8 cellular contexts compared by ENCODE assay signal in the genomic region with DNA sequence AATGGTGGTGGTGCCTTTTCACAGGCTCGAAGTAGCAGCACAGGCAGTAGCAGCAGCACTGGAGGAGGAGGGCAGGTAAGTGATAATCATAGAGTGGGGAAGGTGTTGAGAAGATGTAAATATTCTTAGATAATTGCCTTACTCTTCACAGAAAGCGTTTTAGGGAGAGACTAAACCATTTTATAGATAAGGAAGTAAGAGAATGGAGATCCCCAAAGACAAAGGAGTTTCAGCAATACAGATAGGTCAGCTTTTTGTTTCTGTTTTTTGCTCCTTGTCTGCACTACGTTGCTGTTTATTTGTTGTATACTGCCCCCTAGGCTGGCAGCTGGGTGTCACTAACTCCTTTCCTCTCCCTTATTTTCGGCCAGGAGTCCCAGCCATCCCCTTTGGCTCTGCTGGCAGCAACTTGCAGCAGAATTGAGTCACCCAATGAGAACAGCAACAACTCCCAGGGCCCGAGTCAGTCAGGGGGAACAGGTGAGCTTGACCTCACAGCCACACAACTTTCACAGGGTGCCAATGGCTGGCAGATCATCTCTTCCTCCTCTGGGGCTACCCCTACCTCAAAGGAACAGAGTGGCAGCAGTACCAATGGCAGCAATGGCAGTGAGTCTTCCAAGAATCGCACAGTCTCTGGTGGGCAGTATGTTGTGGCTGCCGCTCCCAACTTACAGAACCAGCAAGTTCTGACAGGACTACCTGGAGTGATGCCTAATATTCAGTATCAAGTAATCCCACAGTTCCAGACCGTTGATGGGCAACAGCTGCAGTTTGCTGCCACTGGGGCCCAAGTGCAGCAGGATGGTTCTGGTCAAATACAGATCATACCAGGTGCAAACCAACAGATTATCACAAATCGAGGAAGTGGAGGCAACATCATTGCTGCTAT. TPM values are rescaled to one million over a fixed set of nuclear protein-coding genes. Genes with fewer than 3 reads are reported as not detected.
DNase-seq lines count a peak whose midpoint lies in the region; ATAC-seq and TF ChIP-seq lines count a peak whose summit lies in the region.

No MANE protein-coding gene starts in this region.

- H3K27ac ChIP-seq in OCI-LY3 (ENCODE audit: low read length) (peak overlapping the region; percentile 35), adrenal gland (peak overlapping the region; percentile 82 to 99 (median 97)), left ventricle myocardium inferior (replicated peaks) (peak overlapping the region; percentile 99), rectal smooth muscle tissue (ENCODE audit: low read depth, low read length) (peak overlapping the region; percentile 99)

- peak in 1 of 2 donors; percentile 5 for TF ChIP-seq POLR2A in adrenal gland (IDR thresholded peaks at IDR 0.05)

- H3K27me3 ChIP-seq in OCI-LY3 (ENCODE audit: low read depth, low read length) (no peaks in the 10 kb centered on the region), adrenal gland (no peaks in the 10 kb centered on the region), left ventricle myocardium inferior (ENCODE audit: low read depth) (no peaks in the 10 kb centered on the region), rectal smooth muscle tissue (ENCODE audit: control insufficient read depth, insufficient read depth, low read length) (no peaks in the 10 kb centered on the region)

- WGBS in adrenal gland, 4 donors = 28 to 38% (median 34%) methylated on average over 6 to 9 of the region's 9 CpGs

- DNase-seq in activated gamma-delta T cell treated with Interleukin-2 at 50 U/mL for 16 hours = peak; percentile 32
- DNase-seq in activated gamma-delta T cell (lab: John Stamatoyannopoulos, UW) = no peak
- peak; percentile 75 to 92 (median 88) for DNase-seq in adrenal gland
- peak; percentile 34 for DNase-seq in left ventricle myocardium inferior

- H3K79me2 ChIP-seq in OCI-LY3 (ENCODE audit: low read length) = peaks cover 57% of the 10 kb centered on the region

- H4K20me1 ChIP-seq in OCI-LY3 (ENCODE audit: insufficient read depth, low read length) = peaks cover 11% of the 10 kb centered on the region

- H3K4me1 ChIP-seq in OCI-LY3 (ENCODE audit: low read length) (peaks cover 20% of the 10 kb centered on the region), adrenal gland (replicated peaks in 1 of 2) (peaks cover 56 to 70% of the 10 kb centered on the region in 2 donors), left ventricle myocardium inferior (peaks cover 69% of the 10 kb centered on the region), rectal smooth muscle tissue (ENCODE audit: control insufficient read depth, insufficient read depth, low read length) (peaks cover 38% of the 10 kb centered on the region)

- ATAC-seq in GM18873 (IDR thresholded peaks at IDR 0.05; ENCODE audit: low FRiP score, unreplicated experiment) (no peak), HG03280 (IDR thresholded peaks at IDR 0.05; ENCODE audit: unreplicated experiment) (no peak)

- no peak overlapping the region for H2AFZ ChIP-seq in OCI-LY3 (ENCODE audit: low read depth, low read length)

- peak overlapping the region; percentile 82 for H3K4me2 ChIP-seq in OCI-LY3 (ENCODE audit: low read length)

- peak overlapping the region; percentile 82 for H3K4me3 ChIP-seq in OCI-LY3 (ENCODE audit: low read length)
- peak overlapping the region in 2 of 4 donors; percentile 24 to 71 for H3K4me3 ChIP-seq in adrenal gland
- peak overlapping the region; percentile 73 for H3K4me3 ChIP-seq in left ventricle myocardium inferior
- peak overlapping the region; percentile 66 for H3K4me3 ChIP-seq in rectal smooth muscle tissue (ENCODE audit: low read length)

- H3K9me3 ChIP-seq in OCI-LY3 (ENCODE audit: insufficient read depth, low read length) (no peaks in the 10 kb centered on the region), adrenal gland (replicated peaks in 1 of 3) (no peaks in the 10 kb centered on the region), left ventricle myocardium inferior (replicated peaks) (no peaks in the 10 kb centered on the region)

- intact Hi-C loops in adrenal gland (cut with DNase I) = no loop called here
- intact Hi-C loops in left ventricle myocardium inferior (cut with micrococcal nuclease) = no loop called here

- TF ChIP-seq CTCF in OCI-LY3 (IDR thresholded peaks at IDR 0.05; ENCODE audit: low read depth, low read length) (peak; percentile 49), adrenal gland (IDR thresholded peaks at IDR 0.05) (peak; percentile 17 to 70 (median 57)), left ventricle myocardium inferior (IDR thresholded peaks at IDR 0.05; ENCODE audit: borderline replicate concordance) (peak; percentile 44)

- H3K36me3 ChIP-seq in OCI-LY3 (replicated peaks; ENCODE audit: low read depth, low read length) (peaks cover 33% of the 10 kb centered on the region), adrenal gland (replicated peaks in 1 of 2) (peaks cover 0 to 44% of the 10 kb centered on the region in 2 donors), left ventricle myocardium inferior (peaks cover 51% of the 10 kb centered on the region), rectal smooth muscle tissue (ENCODE audit: control insufficient read depth, insufficient read depth, low read length) (peaks cover 15% of the 10 kb centered on the region)

- peak overlapping the region; percentile 59; the same call in 1 of the 2 replicates for H3K9ac ChIP-seq in OCI-LY3 (ENCODE audit: low read length)
- peak overlapping the region; percentile 10 for H3K9ac ChIP-seq in rectal smooth muscle tissue (ENCODE audit: low read length)

RNA-seq across cellular contexts. Expression of gene SP1, which starts 2.0 kb away (rescaled TPM):
- 10 to 100 TPM; 34.9 to 90.0 (median 61.7) TPM for total RNA-seq in adrenal gland
- polyA plus RNA-seq in adrenal gland = 10 to 100 TPM; 16.3 to 48.8 (median 18.3) TPM
- total RNA-seq in left ventricle myocardium inferior = 27.4 TPM

RNA-seq across cellular contexts. Expression of gene AMHR2, which starts 41.7 kb away (rescaled TPM):
- total RNA-seq in adrenal gland (100 to 1,000 TPM in 1 of 8 donors, 10 to 100 TPM in 7; 26.7 to 104 (median 74.2) TPM), left ventricle myocardium inferior (0.36 TPM)
- 10 to 100 TPM; 19.8 to 41.2 (median 26.6) TPM for polyA plus RNA-seq in adrenal gland

RNA-seq across cellular contexts. Expression of gene SP7, which starts 45.8 kb away (rescaled TPM):
- total RNA-seq in adrenal gland = not detected
- polyA plus RNA-seq in adrenal gland = under 1 TPM in 1 of 3 donors, not detected in 2; 0.03 TPM
- total RNA-seq in left ventricle myocardium inferior = not detected

RNA-seq across cellular contexts. Expression of gene PRR13, which starts 59.5 kb away (rescaled TPM):
- total RNA-seq in adrenal gland (100 to 1,000 TPM in 6 of 8 donors, 10 to 100 TPM in 2; 68.2 to 233 (median 154) TPM), left ventricle myocardium inferior (53.1 TPM)
- polyA plus RNA-seq in adrenal gland = 100 to 1,000 TPM; 127 to 407 (median 130) TPM

Comparison
In these comparisons a context has a peak if more than half of its experiments do, and no peak if none do; other contexts are left out.
1. H3K27ac ChIP-seq: peak in every context shown above with its lines; median percentile 99 in left ventricle myocardium inferior; 99 in rectal smooth muscle tissue; 97 in adrenal gland; 35 in OCI-LY3.
2. RNA of gene AMHR2, which starts 41.7 kb away (total RNA-seq): 26.7 to 104 TPM in adrenal gland; 0.36 TPM in left ventricle myocardium inferior (single experiment); every median in the first group is over 10 times any median in the second.
3. Peak in every context shown above with its lines, with median percentiles within 50 percentile points of each other: CTCF ChIP-seq.